Comparison of ENCODE assay signal across 15 cellular contexts in genomic region chr5:154203798-154204578, GRCh38. TPM values are rescaled to one million over a fixed set of nuclear protein-coding genes. Genes with fewer than 3 reads are reported as not detected.
A peak's percentile ranks its signal among the peaks of the same experiment; 100 is the strongest.
DNase-seq lines count a peak whose midpoint lies in the region; ATAC-seq lines count a peak whose summit lies in the region.
"Had no signal": no experiment of that assay in that cellular context is flagged by ENCODE, and none has a peak within 500 bp of the region (broad histone marks: within the 10 kb centered on the region; RNA-seq: fewer than 3 reads in every experiment).

No MANE protein-coding gene starts in this region.

- H3K4me3 ChIP-seq in CD4-positive, CD25-positive, alpha-beta regulatory T cell (ENCODE audit: low read depth, low read length) = no peak overlapping the region
- H3K4me3 ChIP-seq in CD4-positive, alpha-beta memory T cell (ENCODE audit: low read length in 2 of 2) = no peak overlapping the region
- H3K4me3 ChIP-seq in mesenchymal stem cell (ENCODE audit: insufficient read depth in 1 of 2, low read depth in 1 of 2, low read length in 2 of 2) = no peak overlapping the region
- H3K4me3 ChIP-seq: lower lobe of right lung had no signal

- H3K23ac ChIP-seq in mesenchymal stem cell (ENCODE audit: low read length in 2 of 2) = no peak overlapping the region

- peak overlapping the region in 1 of 4 donors; percentile 67 for H3K4me3 Mint-ChIP-seq in CD4-positive, CD25-positive, alpha-beta regulatory T cell
- H3K4me3 Mint-ChIP-seq in CD4-positive, alpha-beta memory T cell = peak overlapping the region in 1 of 8 donors; percentile 85
- H3K4me3 Mint-ChIP-seq in activated naive CD8-positive, alpha-beta T cell treated with anti-CD3 and anti-CD28 coated beads for 36 hours = no peak overlapping the region

- DNase-seq in CD4-positive, CD25-positive, alpha-beta regulatory T cell = no peak
- DNase-seq in CD4-positive, alpha-beta memory T cell = no peak
- DNase-seq in activated naive CD8-positive, alpha-beta T cell treated with anti-CD3 and anti-CD28 coated beads for 36 hours = no peak
- no peak for DNase-seq in mesenchymal stem cell
- no peak for DNase-seq in 8988T
- DNase-seq in mucosa of gallbladder (ENCODE audit: low spot score) = no peak
- DNase-seq in cardiac septum (ENCODE audit: low spot score) = no peak
- DNase-seq: activated gamma-delta T cell treated with Interleukin-2 at 50 U/mL for 16 hours, lower lobe of right lung, NCI-H1417, NCI-H524 treated with DMSO at 0.1 percent for 48 hours, posterior cingulate gyrus had no signal

- H3K9me3 Mint-ChIP-seq in CD4-positive, CD25-positive, alpha-beta regulatory T cell = no peaks in the 10 kb centered on the region
- peaks cover 0 to 5% (median 0%) of the 10 kb centered on the region in 8 donors for H3K9me3 Mint-ChIP-seq in CD4-positive, alpha-beta memory T cell
- no peaks in the 10 kb centered on the region for H3K9me3 Mint-ChIP-seq in activated naive CD8-positive, alpha-beta T cell treated with anti-CD3 and anti-CD28 coated beads for 36 hours
- H3K9me3 Mint-ChIP-seq: stimulated activated naive CD8-positive, alpha-beta T cell treated with anti-CD3 and anti-CD28 coated beads, Interleukin-15, Interleukin-2, amounts not matched to agents 100 ng/mL and 50 ng/mL, for 24 hours had no signal

- ATAC-seq in CD4-positive, CD25-positive, alpha-beta regulatory T cell (ENCODE audit: low read depth in 2 of 2) = no peak
- ATAC-seq in GM21390 (IDR thresholded peaks at IDR 0.05; ENCODE audit: unreplicated experiment) = no peak
- ATAC-seq: lower lobe of right lung had no signal

- no peak overlapping the region for H2BK12ac ChIP-seq in mesenchymal stem cell (ENCODE audit: low read length in 2 of 2)

- peaks cover 0 to 2% of the 10 kb centered on the region in 2 experiments for H3K9me3 ChIP-seq in CD4-positive, CD25-positive, alpha-beta regulatory T cell (ENCODE audit: control insufficient read depth in 2 of 2, low read length in 2 of 2)
- no peaks in the 10 kb centered on the region for H3K9me3 ChIP-seq in CD4-positive, alpha-beta memory T cell (ENCODE audit: control insufficient read depth in 1 of 2, low read length in 2 of 2)
- no peaks in the 10 kb centered on the region for H3K9me3 ChIP-seq in mesenchymal stem cell (ENCODE audit: control insufficient read depth, low read length)
- H3K9me3 ChIP-seq: lower lobe of right lung had no signal

- no peak overlapping the region for H2AK5ac ChIP-seq in mesenchymal stem cell (ENCODE audit: low read length, severe bottlenecking)

- H3K4me1 Mint-ChIP-seq in CD4-positive, CD25-positive, alpha-beta regulatory T cell = peaks cover 19 to 50% (median 35%) of the 10 kb centered on the region in 4 donors
- peaks cover 32 to 79% (median 52%) of the 10 kb centered on the region in 4 donors for H3K4me1 Mint-ChIP-seq in CD4-positive, alpha-beta memory T cell
- H3K4me1 Mint-ChIP-seq in activated naive CD8-positive, alpha-beta T cell treated with anti-CD3 and anti-CD28 coated beads for 36 hours = peaks cover 47% of the 10 kb centered on the region

- intact Hi-C loops in CD4-positive, alpha-beta memory T cell (cut with micrococcal nuclease) = no loop called here
- intact Hi-C loops in cardiac septum (cut with DNase I) = no loop called here

- peaks cover 44% of the 10 kb centered on the region for H3K36me3 Mint-ChIP-seq in CD4-positive, CD25-positive, alpha-beta regulatory T cell
- H3K36me3 Mint-ChIP-seq in CD4-positive, alpha-beta memory T cell = peaks cover 32% of the 10 kb centered on the region in 2 donors
- H3K36me3 Mint-ChIP-seq in activated naive CD8-positive, alpha-beta T cell treated with anti-CD3 and anti-CD28 coated beads for 36 hours = peaks cover 6% of the 10 kb centered on the region

- no peak overlapping the region for H3K18ac ChIP-seq in mesenchymal stem cell (ENCODE audit: low read depth in 1 of 2, low read length in 2 of 2)

- H3K14ac ChIP-seq in mesenchymal stem cell (ENCODE audit: low read length in 2 of 2) = no peak overlapping the region

- H3K4ac ChIP-seq in mesenchymal stem cell (ENCODE audit: low read depth in 1 of 2, low read length in 2 of 2) = no peak overlapping the region

- POLR2A ChIA-PET in CD4-positive, alpha-beta memory T cell (lab: Charles Lee; ENCODE audit: partially characterized antibody) = interaction anchor here (0.7 to 10.9 kb wide), 3 partner anchors 13 to 165 kb away, joined by 3 to 105 read pairs (median 3); partner anchors contain the start of genes FAM114A2, GALNT10 and MFAP3

- H2BK120ac ChIP-seq in mesenchymal stem cell (ENCODE audit: low read depth, low read length) = no peak overlapping the region

- no peak overlapping the region for H2AFZ ChIP-seq in mesenchymal stem cell (ENCODE audit: low read depth, low read length)

- H3K4me2 ChIP-seq in mesenchymal stem cell (ENCODE audit: low read length, poor library complexity, severe bottlenecking) = no peak overlapping the region

- peaks cover 68% of the 10 kb centered on the region for H3K79me1 ChIP-seq in mesenchymal stem cell (replicated peaks; ENCODE audit: low read length, poor library complexity, severe bottlenecking)

- peak overlapping the region; percentile 87 to 92 (median 89) for H3K27ac Mint-ChIP-seq in CD4-positive, CD25-positive, alpha-beta regulatory T cell
- H3K27ac Mint-ChIP-seq in CD4-positive, alpha-beta memory T cell = peak overlapping the region; percentile 74 to 95 (median 83)
- peak overlapping the region; percentile 6 for H3K27ac Mint-ChIP-seq in activated naive CD8-positive, alpha-beta T cell treated with anti-CD3 and anti-CD28 coated beads for 36 hours

- no peak overlapping the region for H4K8ac ChIP-seq in mesenchymal stem cell (ENCODE audit: low read length)

- H2BK5ac ChIP-seq in mesenchymal stem cell (ENCODE audit: low read depth, low read length, poor library complexity, severe bottlenecking) = no peak overlapping the region

- peaks cover 19% of the 10 kb centered on the region for H3K4me1 ChIP-seq in CD4-positive, CD25-positive, alpha-beta regulatory T cell (ENCODE audit: control insufficient read depth, insufficient read depth, low read length, poor library complexity, severe bottlenecking)
- H3K4me1 ChIP-seq in CD4-positive, alpha-beta memory T cell (ENCODE audit: insufficient read depth, low read length) = peaks cover 41% of the 10 kb centered on the region
- peaks cover 9% of the 10 kb centered on the region for H3K4me1 ChIP-seq in mesenchymal stem cell (ENCODE audit: control insufficient read depth, insufficient read depth, low read depth, low read length)

- no peaks in the 10 kb centered on the region for H3K27me3 Mint-ChIP-seq in CD4-positive, CD25-positive, alpha-beta regulatory T cell
- H3K27me3 Mint-ChIP-seq in CD4-positive, alpha-beta memory T cell = no peaks in the 10 kb centered on the region
- no peaks in the 10 kb centered on the region for H3K27me3 Mint-ChIP-seq in activated naive CD8-positive, alpha-beta T cell treated with anti-CD3 and anti-CD28 coated beads for 36 hours
- H3K27me3 Mint-ChIP-seq: B cell; stimulated activated naive CD8-positive, alpha-beta T cell treated with anti-CD3 and anti-CD28 coated beads, Interleukin-15, Interleukin-2, amounts not matched to agents 100 ng/mL and 50 ng/mL, for 24 hours had no signal

- no peaks in the 10 kb centered on the region for H3K27me3 ChIP-seq in CD4-positive, CD25-positive, alpha-beta regulatory T cell (ENCODE audit: control insufficient read depth, insufficient read depth, low read length)
- H3K27me3 ChIP-seq in CD4-positive, alpha-beta memory T cell (ENCODE audit: insufficient read depth, low read length) = no peaks in the 10 kb centered on the region
- no peaks in the 10 kb centered on the region for H3K27me3 ChIP-seq in mesenchymal stem cell (ENCODE audit: control insufficient read depth in 1 of 2, insufficient read depth in 1 of 2, low read length in 2 of 2)

- H3K27ac ChIP-seq in CD4-positive, CD25-positive, alpha-beta regulatory T cell (ENCODE audit: insufficient read depth, low read length, poor library complexity, severe bottlenecking) = no peak overlapping the region
- H3K27ac ChIP-seq in CD4-positive, alpha-beta memory T cell (ENCODE audit: low read depth, low read length) = peak overlapping the region; percentile 61
- H3K27ac ChIP-seq in mesenchymal stem cell (ENCODE audit: low read length, poor library complexity, severe bottlenecking) = no peak overlapping the region
- H3K27ac ChIP-seq: lower lobe of right lung had no signal

- 85% methylated on average over 4 of the region's 4 CpGs for WGBS in mesenchymal stem cell

- peak overlapping the region; percentile 75 for H4K91ac ChIP-seq in mesenchymal stem cell (ENCODE audit: low read length)

- H3K36me3 ChIP-seq in CD4-positive, CD25-positive, alpha-beta regulatory T cell (ENCODE audit: control insufficient read depth, insufficient read depth, low read length) = peaks cover 15% of the 10 kb centered on the region
- no peaks in the 10 kb centered on the region for H3K36me3 ChIP-seq in CD4-positive, alpha-beta memory T cell (ENCODE audit: insufficient read depth, low read length)
- H3K36me3 ChIP-seq in mesenchymal stem cell (ENCODE audit: control insufficient read depth in 1 of 2, insufficient read depth in 2 of 2, low read depth in 1 of 2, low read length in 2 of 2) = peaks cover 0 to 48% of the 10 kb centered on the region in 2 experiments

- peak overlapping the region; percentile 31 for H2BK15ac ChIP-seq in mesenchymal stem cell (ENCODE audit: low read depth, poor library complexity, severe bottlenecking)

- no peak overlapping the region for H3K9ac ChIP-seq in mesenchymal stem cell (ENCODE audit: low read length)

- CTCF ChIA-PET in CD4-positive, alpha-beta memory T cell (lab: Charles Lee; ENCODE audit: partially characterized antibody) = interaction anchor here (1.0 to 1.4 kb wide), 3 partner anchors 12 to 132 kb away, joined by 3 to 4 read pairs (median 3); no protein-coding TSS in a partner anchor

RNA-seq across cellular contexts. Expression of gene GALNT10, which starts 13.5 kb away (rescaled TPM):
- 43.4 TPM for total RNA-seq in CD4-positive, CD25-positive, alpha-beta regulatory T cell
- 10 to 100 TPM in 3 of 4 donors, 1 to 10 TPM in 1; 8.4 to 18.2 (median 13.0) TPM for polyA plus RNA-seq in CD4-positive, CD25-positive, alpha-beta regulatory T cell
- 10 to 100 TPM; 32.8 to 35.7 TPM for total RNA-seq in CD4-positive, alpha-beta memory T cell
- 10 to 100 TPM in 1 of 2 donors, 1 to 10 TPM in 1; 9.6 to 20.7 TPM for polyA plus RNA-seq in CD4-positive, alpha-beta memory T cell
- 10 to 100 TPM; 16.8 to 19.8 TPM for total RNA-seq in activated naive CD8-positive, alpha-beta T cell treated with anti-CD3 and anti-CD28 coated beads for 36 hours
- 86.0 TPM for polyA plus RNA-seq in mesenchymal stem cell (2013, experiment 1 of 2)
- 85.7 TPM for polyA plus RNA-seq in mesenchymal stem cell (2013, experiment 2 of 2)
- total RNA-seq in mucosa of gallbladder = 50.8 TPM
- total RNA-seq in cardiac septum = 15.5 TPM

Comparison
In these comparisons a context has a peak if more than half of its experiments do, and no peak if none do; other contexts are left out.
1. H3K27ac Mint-ChIP-seq: peak in every context shown above with its lines; median percentile 89 in CD4-positive, CD25-positive, alpha-beta regulatory T cell; 83 in CD4-positive, alpha-beta memory T cell; 6 in activated naive CD8-positive, alpha-beta T cell treated with anti-CD3 and anti-CD28 coated beads for 36 hours.